29 cellular contexts compared by ENCODE assay signal in genomic region chr2:152162141-152162540, GRCh38.
"Had no signal": no experiment of that assay in that cellular context is flagged by ENCODE, and none has a peak within 500 bp of the region (broad histone marks: within the 10 kb centered on the region; RNA-seq: fewer than 3 reads in every experiment).

No MANE protein-coding gene starts in this region.

- H3K27me3 Mint-ChIP-seq: dendritic cell treated with granulocyte-macrophage colony-stimulating factor and Interleukin-4, amounts not matched to agents 40 ng/mL and 50 ng/mL, for 4 days; effector memory CD8-positive, alpha-beta T cell had no signal

- H3K9me3 ChIP-seq: colonic mucosa, esophagus muscularis mucosa, esophagus squamous epithelium, gastrocnemius medialis, gastroesophageal sphincter had no signal

- DNase-seq: colonic mucosa; cortex of kidney; dermis blood vessel endothelial cell; dorsolateral prefrontal cortex; effector CD4-positive, alpha-beta T cell; effector CD8-positive, alpha-beta T cell; effector memory CD4-positive, alpha-beta T cell; effector memory CD8-positive, alpha-beta T cell; endodermal cell; erythroblast; esophagus squamous epithelium; foreskin fibroblast; foreskin keratinocyte; foreskin melanocyte; gastrocnemius medialis; glutamatergic neuron; head of caudate nucleus; heart left ventricle; heart right ventricle had no signal

- ATAC-seq: effector memory CD8-positive, alpha-beta T cell; esophagus mucosa; foreskin keratinocyte; gastrocnemius medialis; gastroesophageal sphincter; heart left ventricle; heart right ventricle had no signal

- FAIRE-seq: colon, endometrium, endothelial cell of umbilical vein, frontal cortex had no signal

- H3K27me3 ChIP-seq: colonic mucosa, dorsolateral prefrontal cortex, esophagus muscularis mucosa, esophagus squamous epithelium, foreskin keratinocyte, gastrocnemius medialis, gastroesophageal sphincter, heart left ventricle, heart right ventricle had no signal

- H3K4me3 ChIP-seq: colonic mucosa, coronary artery, dorsolateral prefrontal cortex, esophagus muscularis mucosa, esophagus squamous epithelium, gastrocnemius medialis, gastroesophageal sphincter, heart left ventricle, heart right ventricle had no signal

- H3K4me3 Mint-ChIP-seq: dendritic cell treated with granulocyte-macrophage colony-stimulating factor and Interleukin-4, amounts not matched to agents 40 ng/mL and 50 ng/mL, for 4 days; effector memory CD8-positive, alpha-beta T cell; endodermal cell had no signal

- H3K27ac Mint-ChIP-seq: dendritic cell treated with granulocyte-macrophage colony-stimulating factor and Interleukin-4, amounts not matched to agents 40 ng/mL and 50 ng/mL, for 4 days; endodermal cell had no signal

- H3K4me1 ChIP-seq: colonic mucosa, foreskin keratinocyte had no signal

- H3K36me3 ChIP-seq: colonic mucosa, gastrocnemius medialis, gastroesophageal sphincter had no signal

- H3K27ac ChIP-seq: colonic mucosa, coronary artery, dorsolateral prefrontal cortex, epithelial cell of prostate, esophagus muscularis mucosa, esophagus squamous epithelium, foreskin keratinocyte, gastrocnemius medialis, gastroesophageal sphincter, heart left ventricle, heart right ventricle had no signal
